Comparison of ENCODE assay signal across 17 cellular contexts in the genomic region with DNA sequence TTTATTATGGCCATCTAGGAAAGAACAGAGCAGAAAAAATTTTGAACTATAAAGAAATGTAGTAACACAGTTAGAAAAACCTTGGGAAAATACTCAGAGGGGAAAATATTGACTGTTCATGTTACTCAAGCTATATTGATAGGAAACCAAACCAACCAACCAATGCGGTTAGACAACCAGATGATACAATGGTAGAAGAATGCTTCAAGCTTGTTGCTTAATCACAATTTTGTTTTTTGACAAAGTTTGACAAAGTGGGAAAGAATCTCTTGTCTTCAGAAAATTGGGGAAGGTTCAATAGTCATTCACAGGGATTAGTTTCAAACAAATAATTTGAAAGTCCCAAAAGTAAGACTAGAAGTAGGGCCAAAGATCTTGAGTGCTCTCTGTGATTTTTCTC.
"Had no signal": no experiment of that assay in that cellular context is flagged by ENCODE, and none has a peak within 500 bp of the region (broad histone marks: within the 10 kb centered on the region; RNA-seq: fewer than 3 reads in every experiment).

No MANE protein-coding gene starts in this region.

- H3K36me3 ChIP-seq: adrenal gland, heart right ventricle, left ventricle myocardium inferior, upper lobe of right lung had no signal

- H3K4me3 ChIP-seq: adrenal gland, heart right ventricle, left ventricle myocardium inferior, upper lobe of right lung had no signal

- H3K9me3 ChIP-seq: adrenal gland, upper lobe of right lung had no signal

- ATAC-seq: activated T-helper 17 cell treated with anti-CD3 and anti-CD28 coated beads, Interleukin-2, amount 50 U/mL, for 72 hours; upper lobe of right lung had no signal

- H3K27me3 ChIP-seq: adrenal gland, heart right ventricle, upper lobe of right lung had no signal

- H3K27ac ChIP-seq: adrenal gland, heart right ventricle, left ventricle myocardium inferior, upper lobe of right lung had no signal

- DNase-seq: activated B cell treated with CpG ODN at 0.5 μM for 24 hours; activated CD4-positive, alpha-beta T cell treated with anti-CD3 and anti-CD28 coated beads, Interleukin-2, amount 50 U/mL, for 1 hour; activated naive CD4-positive, alpha-beta T cell treated with anti-CD3 and anti-CD28 coated beads, Interleukin-2, amount 10 ng/mL, durations not matched to agents 7 days and 5 days; activated T-cell treated with anti-CD3 and anti-CD28 coated beads for 4 hours; dermis blood vessel endothelial cell; erythroblast; foreskin melanocyte; heart right ventricle; left ventricle myocardium inferior; mesenchymal stem cell; occipital lobe; stimulated activated CD4-positive, alpha-beta T cell treated with anti-CD3 and anti-CD28 coated beads, Interleukin-2, amount 100 ng/mL, for 48 hours; stimulated activated naive CD4-positive, alpha-beta T cell treated with Interleukin-2 at 50 U/mL for 16 hours; upper lobe of right lung had no signal

- FAIRE-seq: keratinocyte had no signal

- H3K4me1 ChIP-seq: upper lobe of right lung had no signal
